ENCODE assay signal across 8 cellular contexts in genomic region chr12:130871286-130872178, GRCh38. TPM values are rescaled to one million over a fixed set of nuclear protein-coding genes. Genes with fewer than 3 reads are reported as not detected.
DNase-seq lines count a peak whose midpoint lies in the region; ATAC-seq and TF ChIP-seq lines count a peak whose summit lies in the region.

RAN (plus strand) TSS chr12:130872066; CDS start chr12:130872594, 528 bp downstream.

- DNase-seq in AG04450 (ENCODE audit: low read depth, low spot score) (peak; percentile 74), NCI-H345 (lab: John Stamatoyannopoulos, UW) (peak; percentile 91), caudate nucleus (lab: John Stamatoyannopoulos, UW) (peak in 60 of 61 donors; percentile 28 to 95 (median 84)), iris pigment epithelial cell (ENCODE audit: low read depth) (peak; percentile 91)
- DNase-seq in activated CD4-positive, CD25-positive, alpha-beta regulatory T cell (lab: John Stamatoyannopoulos, UW) = peak; percentile 82 to 92 (median 89)
- DNase-seq in stimulated activated CD4-positive, alpha-beta T cell treated with anti-CD3 and anti-CD28 coated beads, Interleukin-12 subunit alpha, Interleukin-12 subunit beta, amount 100 ng/mL, for 24 hours (ENCODE audit: low read depth in 2 of 2) = peak; percentile 86 to 88

- CTCF ChIA-PET in AG04450 (lab: Charles Lee) = interaction anchor here (1.0 to 1.8 kb wide), 7 partner anchors 28 to 123 kb away, joined by 3 to 7 read pairs (median 4); partner anchors contain the start of gene STX2

- no peak for TF ChIP-seq CTCF in AG04450 (IDR thresholded peaks at IDR 0.05; ENCODE audit: low read depth, low read length)

- no peaks in the 10 kb centered on the region; the same call in 1 of the 2 replicates for H3K9me3 ChIP-seq in AG04450 (ENCODE audit: control insufficient read depth, insufficient read depth, low read length)

- peak; percentile 73 for ATAC-seq in HG03196 (IDR thresholded peaks at IDR 0.05; ENCODE audit: unreplicated experiment)

- H3K27ac ChIP-seq in AG04450 (ENCODE audit: low read depth, low read length) = peak within 1 kb of the TSS; percentile 86
- H3K27ac ChIP-seq in caudate nucleus (ENCODE audit: low read depth, low read length) = peak within 1 kb of the TSS; percentile 85

- H3K27me3 ChIP-seq in AG04450 (ENCODE audit: control insufficient read depth, insufficient read depth, low read length) = no peaks in the 10 kb centered on the region

- in situ Hi-C loops in GM18951 (cut with MboI; ENCODE audit: low sequenced_read_pairs, unreplicated experiment) = no loop called here

- peak within 1 kb of the TSS; percentile 79 for H3K4me3 ChIP-seq in AG04450 (ENCODE audit: low read depth, low read length)

- POLR2A ChIA-PET in AG04450 (lab: Yijun Ruan, JAX) = no interaction called here

- TF ChIP-seq POLR2A in GM18951 (IDR thresholded peaks at IDR 0.05; ENCODE audit: extremely low read depth, insufficient read depth, insufficient read length) = peak; percentile 96

RNA-seq across cellular contexts. Expression of gene RAN, which starts in this region (rescaled TPM):
- polyA plus RNA-seq in AG04450 (2011; rRNA removed) = 1,253 and 1,434 TPM in 2 replicates
- 590 and 780 TPM in 2 replicates for polyA minus RNA-seq in AG04450 (2011; rRNA and poly(A)+ RNA removed)

Comparison
In these comparisons a context has a peak if more than half of its experiments do, and no peak if none do; other contexts are left out.
1. Peak in every context shown above with its lines: DNase-seq, ATAC-seq, H3K4me3 ChIP-seq and H3K27ac ChIP-seq.